In genomic region chr14:68361231-68361630, GRCh38 we compare ENCODE assay signal across 14 cellular contexts.
A peak's percentile ranks its signal among the peaks of the same experiment; 100 is the strongest.
DNase-seq lines count a peak whose midpoint lies in the region; ATAC-seq, FAIRE-seq and TF ChIP-seq lines count a peak whose summit lies in the region.
"Had no signal": no experiment of that assay in that cellular context is flagged by ENCODE, and none has a peak within 500 bp of the region (broad histone marks: within the 10 kb centered on the region; RNA-seq: fewer than 3 reads in every experiment).

No MANE protein-coding gene starts in this region.

- H3K27me3 ChIP-seq in astrocyte (ENCODE audit: insufficient read depth, low read length) = no peaks in the 10 kb centered on the region
- no peaks in the 10 kb centered on the region for H3K27me3 ChIP-seq in thoracic aorta (replicated peaks; ENCODE audit: insufficient read depth)
- H3K27me3 ChIP-seq: stomach had no signal

- H3K27ac Mint-ChIP-seq in HFFc6 (peak overlapping the region; percentile 85), astrocyte (ENCODE audit: unreplicated experiment) (no peak overlapping the region)

- H3K9me3 Mint-ChIP-seq in HFFc6 = no peaks in the 10 kb centered on the region
- H3K9me3 Mint-ChIP-seq in astrocyte (ENCODE audit: unreplicated experiment) = peaks cover 3% of the 10 kb centered on the region
- H3K9me3 Mint-ChIP-seq: activated T-cell treated with anti-CD3 and anti-CD28 coated beads, Interleukin-2, amount 50 U/mL, for 4 hours had no signal

- DNase-seq in HFFc6 = peak; percentile 48
- DNase-seq in astrocyte (ENCODE audit: low read depth) = peak; percentile 93
- DNase-seq in kidney glomerular epithelial cell (lab: John Stamatoyannopoulos, UW) = peak; percentile 55
- DNase-seq in thoracic aorta (ENCODE audit: low spot score) = no peak
- no peak for DNase-seq in CD1c-positive myeloid dendritic cell (ENCODE audit: extremely low spot score)
- DNase-seq in activated naive CD4-positive, alpha-beta T cell treated with Interleukin-2 at 50 U/mL for 16 hours = no peak
- DNase-seq in stimulated activated CD4-positive, alpha-beta T cell treated with anti-CD3 and anti-CD28 coated beads, Interleukin-1b, Interleukin-23, amount 100 ng/mL, for 48 hours = no peak
- DNase-seq: activated T-cell treated with anti-CD3 and anti-CD28 coated beads, Interleukin-2, amount 50 U/mL, for 4 hours; DMS 273 treated with DMSO at 0.1 percent for 48 hours; hypothalamus; RPMI8226; stomach; WERI-Rb-1 had no signal

- H4K20me1 ChIP-seq in astrocyte (ENCODE audit: insufficient read depth, low read length) = no peaks in the 10 kb centered on the region

- H3K36me3 ChIP-seq in astrocyte (ENCODE audit: insufficient read depth, low read length) (no peaks in the 10 kb centered on the region), thoracic aorta (no peaks in the 10 kb centered on the region)
- H3K36me3 ChIP-seq: stomach, WERI-Rb-1 had no signal

- no peak overlapping the region for H3K4me3 ChIP-seq in astrocyte (ENCODE audit: insufficient read depth, low read depth, low read length)
- no peak overlapping the region for H3K4me3 ChIP-seq in thoracic aorta
- H3K4me3 ChIP-seq: stomach had no signal

- H3K4me1 Mint-ChIP-seq in HFFc6 (ENCODE audit: low read depth) (peaks cover 50% of the 10 kb centered on the region), astrocyte (ENCODE audit: low read depth, unreplicated experiment) (peaks cover 37% of the 10 kb centered on the region)

- TF ChIP-seq CTCF in HFFc6 (IDR thresholded peaks at IDR 0.05) (no peak), astrocyte (IDR thresholded peaks at IDR 0.05; ENCODE audit: insufficient read depth, low read depth, low read length) (no peak), thoracic aorta (IDR thresholded peaks at IDR 0.05) (no peak)

- FAIRE-seq in astrocyte (lab: Jason Lieb, UNC) = peak; percentile 84

- peak overlapping the region; percentile 38 for H3K27ac ChIP-seq in astrocyte (ENCODE audit: low read depth, low read length)
- H3K27ac ChIP-seq in thoracic aorta = peak overlapping the region; percentile 73 to 86
- H3K27ac ChIP-seq: WERI-Rb-1 had no signal

- H2AFZ ChIP-seq in astrocyte (ENCODE audit: low read depth, low read length) = no peak overlapping the region

- H3K4me3 Mint-ChIP-seq in HFFc6 = peak overlapping the region; percentile 18; the same call in 1 of the 2 replicates
- no peak overlapping the region for H3K4me3 Mint-ChIP-seq in astrocyte (ENCODE audit: unreplicated experiment)
- H3K4me3 Mint-ChIP-seq: activated T-cell treated with anti-CD3 and anti-CD28 coated beads, Interleukin-2, amount 50 U/mL, for 4 hours had no signal

- H3K36me3 Mint-ChIP-seq in HFFc6 (ENCODE audit: low read depth) (no peaks in the 10 kb centered on the region), astrocyte (ENCODE audit: low read depth, unreplicated experiment) (no peaks in the 10 kb centered on the region)

- no peaks in the 10 kb centered on the region for H3K79me2 ChIP-seq in astrocyte (ENCODE audit: insufficient read depth, low read length)

- H3K4me2 ChIP-seq in astrocyte (ENCODE audit: low read length) = peak overlapping the region; percentile 63

- peak; percentile 35 for ATAC-seq in thoracic aorta (ENCODE audit: insufficient number of reproducible peaks, low FRiP score, low read depth)
- ATAC-seq in HG02610 (IDR thresholded peaks at IDR 0.05; ENCODE audit: unreplicated experiment) = no peak
- ATAC-seq: activated T-cell treated with anti-CD3 and anti-CD28 coated beads, Interleukin-2, amount 50 U/mL, for 4 hours had no signal

- no peaks in the 10 kb centered on the region; the same call in 1 of the 2 replicates for H3K27me3 Mint-ChIP-seq in HFFc6 (ENCODE audit: insufficient read depth)
- no peaks in the 10 kb centered on the region for H3K27me3 Mint-ChIP-seq in astrocyte (ENCODE audit: low read depth, unreplicated experiment)

- H3K9me3 ChIP-seq in astrocyte (ENCODE audit: insufficient read depth, low read depth, low read length) = no peaks in the 10 kb centered on the region
- H3K9me3 ChIP-seq in thoracic aorta = no peaks in the 10 kb centered on the region
- H3K9me3 ChIP-seq: stomach had no signal

- H3K9ac ChIP-seq in astrocyte (ENCODE audit: low read length) = no peak overlapping the region

- H3K4me1 ChIP-seq in astrocyte (ENCODE audit: insufficient read depth, low read length) (peaks cover 42% of the 10 kb centered on the region), thoracic aorta (ENCODE audit: control insufficient read depth in 1 of 2, low read depth in 2 of 2) (peaks cover 22 to 47% of the 10 kb centered on the region in 2 donors)

Comparison
In these comparisons a context has a peak if more than half of its experiments do, and no peak if none do; other contexts are left out.
1. DNase-seq: peak in HFFc6 (single experiment), astrocyte (single experiment) and kidney glomerular epithelial cell (single experiment); none in thoracic aorta (single experiment), CD1c-positive myeloid dendritic cell (single experiment), activated naive CD4-positive, alpha-beta T cell treated with Interleukin-2 at 50 U/mL for 16 hours (single experiment) and stimulated activated CD4-positive, alpha-beta T cell treated with anti-CD3 and anti-CD28 coated beads, Interleukin-1b, Interleukin-23, amount 100 ng/mL, for 48 hours (single experiment).